Comparison of ENCODE assay signal across 26 cellular contexts in the genomic region with DNA sequence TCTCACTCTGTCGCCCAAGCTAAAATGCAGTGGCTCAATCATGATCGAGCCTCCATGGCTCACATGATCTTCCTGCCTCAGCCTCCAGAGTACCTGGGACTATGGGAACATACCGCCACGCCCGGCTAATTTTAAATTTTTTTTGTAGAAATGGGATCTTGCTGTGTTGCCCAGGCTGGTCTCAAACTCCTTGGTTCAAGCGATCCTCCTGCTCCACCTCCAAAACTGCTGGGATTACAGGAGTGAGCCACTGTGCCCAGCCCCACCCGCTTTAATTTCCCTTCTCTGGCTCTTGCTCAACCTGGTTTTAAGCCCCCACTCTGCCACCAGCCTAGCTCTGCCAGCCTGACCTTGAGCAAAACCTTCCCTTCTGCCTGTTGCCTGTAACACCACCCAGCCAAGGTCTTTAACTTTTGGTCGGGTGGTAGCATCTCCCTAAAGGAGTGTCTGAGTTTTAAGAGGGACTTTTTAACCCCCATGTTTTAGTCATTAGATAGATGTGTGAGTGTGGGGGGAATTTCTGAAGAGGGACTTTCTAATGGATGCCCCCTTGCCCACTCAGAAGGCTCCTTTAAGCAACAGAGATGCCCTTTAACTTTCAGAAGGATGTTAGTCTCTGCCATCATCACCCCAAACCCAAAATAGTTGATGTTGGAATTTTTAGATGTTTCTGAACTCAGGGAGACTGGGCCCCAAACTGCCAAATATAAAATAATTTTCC.
"Had no signal": no experiment of that assay in that cellular context is flagged by ENCODE, and none has a peak within 500 bp of the region (broad histone marks: within the 10 kb centered on the region; RNA-seq: fewer than 3 reads in every experiment).

No MANE protein-coding gene starts in this region.

- H3K36me3 Mint-ChIP-seq: activated naive CD4-positive, alpha-beta T cell treated with anti-CD3 and anti-CD28 coated beads, Interleukin-2, amount 10 ng/mL, durations not matched to agents 7 days and 5 days; mesothelial cell of epicardium; naive B cell; neural progenitor cell had no signal

- H3K27ac ChIP-seq: heart left ventricle, neural progenitor cell, parathyroid adenoma, right atrium auricular region, spleen, suprapubic skin, tibial artery, upper lobe of right lung, WERI-Rb-1 had no signal

- H3K4me3 Mint-ChIP-seq: activated naive CD4-positive, alpha-beta T cell treated with anti-CD3 and anti-CD28 coated beads, Interleukin-2, amount 10 ng/mL, durations not matched to agents 7 days and 5 days; immature natural killer cell; mesothelial cell of epicardium; naive B cell; neural progenitor cell; T-helper 1 cell treated with Interleukin-12 subunit alpha and Interleukin-12 subunit beta and Interleukin-4 antibody, amounts not matched to agents 30 μg/mL and 1 μg/mL, for 36 hours had no signal

- H3K27ac Mint-ChIP-seq: activated naive CD4-positive, alpha-beta T cell treated with anti-CD3 and anti-CD28 coated beads, Interleukin-2, amount 10 ng/mL, durations not matched to agents 7 days and 5 days; immature natural killer cell; mesothelial cell of epicardium; naive B cell; neural progenitor cell; T-helper 1 cell treated with Interleukin-12 subunit alpha and Interleukin-12 subunit beta and Interleukin-4 antibody, amounts not matched to agents 30 μg/mL and 1 μg/mL, for 36 hours had no signal

- H3K9me3 ChIP-seq: heart left ventricle, right atrium auricular region, spleen, suprapubic skin, tibial artery, upper lobe of right lung had no signal

- H3K9me3 Mint-ChIP-seq: activated naive CD4-positive, alpha-beta T cell treated with anti-CD3 and anti-CD28 coated beads, Interleukin-2, amount 10 ng/mL, durations not matched to agents 7 days and 5 days; mesothelial cell of epicardium; naive B cell; neural progenitor cell; T-helper 1 cell treated with Interleukin-12 subunit alpha and Interleukin-12 subunit beta and Interleukin-4 antibody, amounts not matched to agents 30 μg/mL and 1 μg/mL, for 36 hours had no signal

- DNase-seq: activated CD4-positive, alpha-beta T cell treated with anti-CD3 and anti-CD28 coated beads for 1 hour; activated CD4-positive, alpha-beta T cell treated with anti-CD3 and anti-CD28 coated beads, Interleukin-2, amount 50 U/mL, for 1 hour; activated gamma-delta T cell; activated naive CD4-positive, alpha-beta T cell treated with anti-CD3 and anti-CD28 coated beads, Interleukin-2, amount 10 ng/mL, durations not matched to agents 7 days and 5 days; amygdala; central memory CD4-positive, alpha-beta T cell; heart left ventricle; hypothalamus; immature natural killer cell; kidney; left colon; mammary epithelial cell; naive B cell; occipital lobe; spleen; SW 1271; T1000; tibial artery; WERI-Rb-1 had no signal

- ATAC-seq: heart left ventricle, left colon, upper lobe of right lung had no signal
